ENCODE assay signal across 9 cellular contexts in genomic region chr18:23377669-23378469, GRCh38.
DNase-seq lines count a peak whose midpoint lies in the region; ATAC-seq, FAIRE-seq and TF ChIP-seq lines count a peak whose summit lies in the region.
"Had no signal": no experiment of that assay in that cellular context is flagged by ENCODE, and none has a peak within 500 bp of the region (broad histone marks: within the 10 kb centered on the region; RNA-seq: fewer than 3 reads in every experiment).

No MANE protein-coding gene starts in this region.

- no peaks in the 10 kb centered on the region for H3K27me3 Mint-ChIP-seq in progenitor cell of endocrine pancreas
- H3K27me3 Mint-ChIP-seq: central memory CD8-positive, alpha-beta T cell had no signal

- H3K9me3 ChIP-seq in keratinocyte (ENCODE audit: control insufficient read depth, low read depth, low read length) = no peaks in the 10 kb centered on the region

- H3K9ac ChIP-seq in keratinocyte (ENCODE audit: control insufficient read depth, extremely low read depth, insufficient read depth, low read length) = peak overlapping the region; percentile 62

- no peaks in the 10 kb centered on the region for H3K9me1 ChIP-seq in keratinocyte (ENCODE audit: control insufficient read depth, extremely low read depth, insufficient read depth, low read length)

- TF ChIP-seq CTCF in AG10803 (conservative IDR thresholded peaks at IDR 0.05; ENCODE audit: low read length) (no peak), keratinocyte (optimal IDR thresholded peaks at IDR 0.05 in 1 of 3, IDR thresholded peaks at IDR 0.05 in 1 of 3, conservative IDR thresholded peaks at IDR 0.05 in 1 of 3; ENCODE audit: extremely low read depth in 1 of 3, insufficient read depth in 2 of 3, low read length in 3 of 3) (no peak), progenitor cell of endocrine pancreas (IDR thresholded peaks at IDR 0.05; ENCODE audit: unreplicated experiment) (no peak)

- no peaks in the 10 kb centered on the region for H4K20me1 ChIP-seq in keratinocyte (ENCODE audit: control insufficient read depth, extremely low read depth, insufficient read depth, low read length)

- no peak overlapping the region for H2AFZ ChIP-seq in keratinocyte (ENCODE audit: control insufficient read depth, low read length)

- H3K4me1 Mint-ChIP-seq in progenitor cell of endocrine pancreas (ENCODE audit: low read depth) = peaks cover 2% of the 10 kb centered on the region
- H3K4me1 Mint-ChIP-seq: central memory CD8-positive, alpha-beta T cell had no signal

- H3K27me3 ChIP-seq in keratinocyte (ENCODE audit: control insufficient read depth, extremely low read depth, insufficient read depth, low read length) = no peaks in the 10 kb centered on the region

- H3K4me2 ChIP-seq in keratinocyte (ENCODE audit: control insufficient read depth, extremely low read depth, insufficient read depth, low read depth, low read length) = peak overlapping the region; percentile 79

- H3K36me3 Mint-ChIP-seq in progenitor cell of endocrine pancreas (ENCODE audit: insufficient read depth) = no peaks in the 10 kb centered on the region

- H3K4me3 ChIP-seq in AG10803 (ENCODE audit: low read length) (no peak overlapping the region; the same call in 1 of the 2 replicates), keratinocyte (ENCODE audit: control insufficient read depth in 2 of 3, extremely low read depth in 1 of 3, insufficient read depth in 2 of 3, low read depth in 1 of 3, low read length in 3 of 3) (peak overlapping the region in 1 of 3 experiments; percentile 8)

- no peak overlapping the region for H3K27ac Mint-ChIP-seq in progenitor cell of endocrine pancreas

- DNase-seq in AG10803 (ENCODE audit: low read depth) (peak; percentile 84), SW480 (ENCODE audit: low spot score) (peak; percentile 30), keratinocyte (ENCODE audit: low read depth, low spot score) (peak; percentile 63), NCI-H1105 treated with DMSO at 0.1 percent for 48 hours (lab: John Stamatoyannopoulos, UW) (no peak), progenitor cell of endocrine pancreas (ENCODE audit: low spot score, unreplicated experiment) (no peak), NCI-H526 (lab: John Stamatoyannopoulos, UW) (no peak)
- DNase-seq in activated CD8-positive, alpha-beta memory T cell treated with anti-CD3 and anti-CD28 coated beads, Interleukin-2, amount 50 U/mL, for 48 hours = no peak

- H3K27ac ChIP-seq in keratinocyte (ENCODE audit: control insufficient read depth, insufficient read depth, low read length) = peak overlapping the region; percentile 92

- H3K36me3 ChIP-seq in keratinocyte (ENCODE audit: control insufficient read depth in 2 of 2, extremely low read depth in 1 of 2, insufficient read depth in 2 of 2, low read length in 2 of 2) = no peaks in the 10 kb centered on the region

- dilution Hi-C loops in keratinocyte (cut with MboI; ENCODE audit: extremely low pct_ligation_motif_present, low sequenced_read_pairs) = no loop called here

- H3K4me1 ChIP-seq in keratinocyte (ENCODE audit: control insufficient read depth, extremely low read depth, insufficient read depth, low read length) = peaks cover 36% of the 10 kb centered on the region

- ATAC-seq in GM21825 (IDR thresholded peaks at IDR 0.05; ENCODE audit: unreplicated experiment) = peak; percentile 69

- H3K9me3 Mint-ChIP-seq in progenitor cell of endocrine pancreas (ENCODE audit: low read depth) = no peaks in the 10 kb centered on the region
- H3K9me3 Mint-ChIP-seq: central memory CD8-positive, alpha-beta T cell had no signal

- no peaks in the 10 kb centered on the region for H3K79me2 ChIP-seq in keratinocyte (ENCODE audit: control insufficient read depth, insufficient read depth, low read length)

- no peak for FAIRE-seq in keratinocyte (lab: Jason Lieb, UNC)

- no peak overlapping the region for H3K4me3 Mint-ChIP-seq in progenitor cell of endocrine pancreas (ENCODE audit: low read depth)
- H3K4me3 Mint-ChIP-seq: central memory CD8-positive, alpha-beta T cell had no signal

Comparison
In these comparisons a context has a peak if more than half of its experiments do, and no peak if none do; other contexts are left out.
1. DNase-seq: peak in AG10803 (single experiment), SW480 (single experiment) and keratinocyte (single experiment); none in NCI-H1105 treated with DMSO at 0.1 percent for 48 hours (single experiment), progenitor cell of endocrine pancreas (single experiment), NCI-H526 (0 of 2) and activated CD8-positive, alpha-beta memory T cell treated with anti-CD3 and anti-CD28 coated beads, Interleukin-2, amount 50 U/mL, for 48 hours (single experiment).